ENCODE assay signal across 17 cellular contexts in genomic region chr6:162058281-162058875, GRCh38.
DNase-seq lines count a peak whose midpoint lies in the region; FAIRE-seq and TF ChIP-seq lines count a peak whose summit lies in the region.
"Had no signal": no experiment of that assay in that cellular context is flagged by ENCODE, and none has a peak within 500 bp of the region (broad histone marks: within the 10 kb centered on the region; RNA-seq: fewer than 3 reads in every experiment).

No MANE protein-coding gene starts in this region.

- DNase-seq in HuH-7 (ENCODE audit: low spot score) (peak; percentile 62), astrocyte of the hippocampus (ENCODE audit: low read depth, low spot score) (peak; percentile 88), islet precursor cell (peak; percentile 94), small intestine (peak; percentile 64), posterior cingulate gyrus (no peak), testis (no peak), SJCRH30 (no peak)
- no peak for DNase-seq in activated effector memory CD4-positive, alpha-beta T cell treated with anti-CD3 and anti-CD28 coated beads, Interleukin-2, amount 50 U/mL, for 16 hours
- DNase-seq: activated CD4-positive, alpha-beta T cell treated with anti-CD3 and anti-CD28 coated beads, Interleukin-2, amount 10 ng/mL, durations not matched to agents 24 days and 14 days; amygdala; GF-D8; HFFc6; NCI-H1048; NCI-H226; nephron progenitor cell; PC-9; T-helper 2 cell had no signal

- WGBS in small intestine, 3 donors = 27 to 69% (median 34%) methylated on average over 11 of the region's 11 CpGs
- 86 to 97% methylated on average over 11 of the region's 11 CpGs for WGBS in testis, 2 donors

- H3K9me3 ChIP-seq in small intestine (ENCODE audit: control insufficient read depth, low read depth) = no peaks in the 10 kb centered on the region
- no peaks in the 10 kb centered on the region for H3K9me3 ChIP-seq in testis
- no peaks in the 10 kb centered on the region for H3K9me3 ChIP-seq in SJCRH30 (replicated peaks)

- H3K4me3 ChIP-seq in small intestine (ENCODE audit: low read depth in 1 of 2, low read length in 2 of 2) = no peak overlapping the region
- no peak overlapping the region for H3K4me3 ChIP-seq in testis
- H3K4me3 ChIP-seq in SJCRH30 = no peak overlapping the region
- H3K4me3 ChIP-seq: PC-9 had no signal

- H3K27ac ChIP-seq in small intestine (ENCODE audit: low read depth in 1 of 2, low read length in 1 of 2) (no peak overlapping the region), testis (no peak overlapping the region), SJCRH30 (no peak overlapping the region)
- H3K27ac ChIP-seq: PC-9 had no signal

- TF ChIP-seq CTCF in testis (IDR thresholded peaks at IDR 0.05) = no peak

- intact Hi-C loops in posterior cingulate gyrus (cut with DNase I) = no loop called here
- intact Hi-C loops in testis (cut with DNase I; ENCODE audit: low total_unique reads) = no loop called here

- no peaks in the 10 kb centered on the region for H3K4me1 ChIP-seq in small intestine (ENCODE audit: control insufficient read depth in 2 of 2, insufficient read depth in 1 of 2, low read depth in 1 of 2, low read length in 1 of 2)
- H3K4me1 ChIP-seq in testis = peaks cover 4% of the 10 kb centered on the region
- H3K4me1 ChIP-seq in SJCRH30 = no peaks in the 10 kb centered on the region; the same call in 1 of the 2 replicates

- FAIRE-seq in small intestine (lab: Jason Lieb, UNC) = no peak

- H3K27me3 ChIP-seq in small intestine (ENCODE audit: control insufficient read depth in 2 of 2, insufficient read depth in 2 of 2, low read length in 2 of 2) (no peaks in the 10 kb centered on the region), testis (no peaks in the 10 kb centered on the region), SJCRH30 (peaks cover 9% of the 10 kb centered on the region; the same call in 1 of the 2 replicates)

- TF ChIP-seq POLR2A in testis (IDR thresholded peaks at IDR 0.05) = no peak

- H3K36me3 ChIP-seq in small intestine (ENCODE audit: control insufficient read depth in 2 of 2, insufficient read depth in 2 of 2, low read length in 2 of 2) (no peaks in the 10 kb centered on the region), testis (ENCODE audit: low read depth, missing control alignments) (no peaks in the 10 kb centered on the region), SJCRH30 (no peaks in the 10 kb centered on the region)

Comparison
In these comparisons a context has a peak if more than half of its experiments do, and no peak if none do; other contexts are left out.
1. DNase-seq: peak in HuH-7 (single experiment), astrocyte of the hippocampus (single experiment), islet precursor cell (single experiment) and small intestine (single experiment); none in activated effector memory CD4-positive, alpha-beta T cell treated with anti-CD3 and anti-CD28 coated beads, Interleukin-2, amount 50 U/mL, for 16 hours (single experiment), posterior cingulate gyrus (0 of 10), testis (single experiment) and SJCRH30 (0 of 2).